In genomic region chr2:229910147-229910831, GRCh38 we compare ENCODE assay signal across 1 cellular context.
TF ChIP-seq lines count a peak whose summit lies in the region.

No MANE protein-coding gene starts in this region.

TF ChIP-seq in K562, 482 proteins besides CTCF, POLR2A, EP300 and RAD21 (continued from another document):
- TF ChIP-seq SIN3A (IDR thresholded peaks at IDR 0.05; ENCODE audit: borderline replicate concordance in 2 of 2, control insufficient read depth in 1 of 2, low read depth in 2 of 2, low read length in 2 of 2), result no peak
- TF ChIP-seq, protein P1, sequence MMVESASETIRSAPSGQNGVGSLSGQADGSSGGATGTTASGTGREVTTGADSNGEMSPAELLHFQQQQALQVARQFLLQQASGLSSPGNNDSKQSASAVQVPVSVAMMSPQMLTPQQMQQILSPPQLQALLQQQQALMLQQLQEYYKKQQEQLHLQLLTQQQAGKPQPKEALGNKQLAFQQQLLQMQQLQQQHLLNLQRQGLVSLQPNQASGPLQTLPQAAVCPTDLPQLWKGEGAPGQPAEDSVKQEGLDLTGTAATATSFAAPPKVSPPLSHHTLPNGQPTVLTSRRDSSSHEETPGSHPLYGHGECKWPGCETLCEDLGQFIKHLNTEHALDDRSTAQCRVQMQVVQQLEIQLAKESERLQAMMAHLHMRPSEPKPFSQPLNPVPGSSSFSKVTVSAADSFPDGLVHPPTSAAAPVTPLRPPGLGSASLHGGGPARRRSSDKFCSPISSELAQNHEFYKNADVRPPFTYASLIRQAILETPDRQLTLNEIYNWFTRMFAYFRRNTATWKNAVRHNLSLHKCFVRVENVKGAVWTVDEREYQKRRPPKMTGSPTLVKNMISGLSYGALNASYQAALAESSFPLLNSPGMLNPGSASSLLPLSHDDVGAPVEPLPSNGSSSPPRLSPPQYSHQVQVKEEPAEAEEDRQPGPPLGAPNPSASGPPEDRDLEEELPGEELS (CRISPR knock-in tag; IDR thresholded peaks at IDR 0.05; ENCODE audit: borderline replicate concordance), result no peak
- TF ChIP-seq IRF9 (tag; IDR thresholded peaks at IDR 0.05), result no peak
- no peak for TF ChIP-seq ZNF23 (CRISPR knock-in tag; IDR thresholded peaks at IDR 0.05)
- TF ChIP-seq, protein P2, sequence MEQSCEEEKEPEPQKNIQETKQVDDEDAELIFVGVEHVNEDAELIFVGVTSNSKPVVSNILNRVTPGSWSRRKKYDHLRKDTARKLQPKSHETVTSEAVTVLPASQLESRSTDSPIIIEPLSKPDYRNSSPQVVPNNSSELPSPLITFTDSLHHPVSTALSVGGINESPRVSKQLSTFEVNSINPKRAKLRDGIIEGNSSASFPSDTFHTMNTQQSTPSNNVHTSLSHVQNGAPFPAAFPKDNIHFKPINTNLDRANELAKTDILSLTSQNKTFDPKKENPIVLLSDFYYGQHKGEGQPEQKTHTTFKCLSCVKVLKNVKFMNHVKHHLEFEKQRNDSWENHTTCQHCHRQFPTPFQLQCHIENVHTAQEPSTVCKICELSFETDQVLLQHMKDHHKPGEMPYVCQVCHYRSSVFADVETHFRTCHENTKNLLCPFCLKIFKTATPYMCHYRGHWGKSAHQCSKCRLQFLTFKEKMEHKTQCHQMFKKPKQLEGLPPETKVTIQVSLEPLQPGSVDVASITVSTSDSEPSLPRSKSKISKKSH (CRISPR knock-in tag; IDR thresholded peaks at IDR 0.05), result no peak
- no peak for TF ChIP-seq PCBP1 (IDR thresholded peaks at IDR 0.05; ENCODE audit: low read depth, low read length, poor library complexity, severe bottlenecking)
- TF ChIP-seq, protein P3, sequence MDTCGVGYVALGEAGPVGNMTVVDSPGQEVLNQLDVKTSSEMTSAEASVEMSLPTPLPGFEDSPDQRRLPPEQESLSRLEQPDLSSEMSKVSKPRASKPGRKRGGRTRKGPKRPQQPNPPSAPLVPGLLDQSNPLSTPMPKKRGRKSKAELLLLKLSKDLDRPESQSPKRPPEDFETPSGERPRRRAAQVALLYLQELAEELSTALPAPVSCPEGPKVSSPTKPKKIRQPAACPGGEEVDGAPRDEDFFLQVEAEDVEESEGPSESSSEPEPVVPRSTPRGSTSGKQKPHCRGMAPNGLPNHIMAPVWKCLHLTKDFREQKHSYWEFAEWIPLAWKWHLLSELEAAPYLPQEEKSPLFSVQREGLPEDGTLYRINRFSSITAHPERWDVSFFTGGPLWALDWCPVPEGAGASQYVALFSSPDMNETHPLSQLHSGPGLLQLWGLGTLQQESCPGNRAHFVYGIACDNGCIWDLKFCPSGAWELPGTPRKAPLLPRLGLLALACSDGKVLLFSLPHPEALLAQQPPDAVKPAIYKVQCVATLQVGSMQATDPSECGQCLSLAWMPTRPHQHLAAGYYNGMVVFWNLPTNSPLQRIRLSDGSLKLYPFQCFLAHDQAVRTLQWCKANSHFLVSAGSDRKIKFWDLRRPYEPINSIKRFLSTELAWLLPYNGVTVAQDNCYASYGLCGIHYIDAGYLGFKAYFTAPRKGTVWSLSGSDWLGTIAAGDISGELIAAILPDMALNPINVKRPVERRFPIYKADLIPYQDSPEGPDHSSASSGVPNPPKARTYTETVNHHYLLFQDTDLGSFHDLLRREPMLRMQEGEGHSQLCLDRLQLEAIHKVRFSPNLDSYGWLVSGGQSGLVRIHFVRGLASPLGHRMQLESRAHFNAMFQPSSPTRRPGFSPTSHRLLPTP (IDR thresholded peaks at IDR 0.05; ENCODE audit: borderline replicate concordance, extremely low read depth, insufficient read length), result no peak
- no peak for TF ChIP-seq BRD4 (IDR thresholded peaks at IDR 0.05)
- no peak for TF ChIP-seq ZBTB5 (IDR thresholded peaks at IDR 0.05)
- TF ChIP-seq FOS (IDR thresholded peaks at IDR 0.05; ENCODE audit: extremely low read depth, insufficient read length), result no peak
- TF ChIP-seq, protein P4, sequence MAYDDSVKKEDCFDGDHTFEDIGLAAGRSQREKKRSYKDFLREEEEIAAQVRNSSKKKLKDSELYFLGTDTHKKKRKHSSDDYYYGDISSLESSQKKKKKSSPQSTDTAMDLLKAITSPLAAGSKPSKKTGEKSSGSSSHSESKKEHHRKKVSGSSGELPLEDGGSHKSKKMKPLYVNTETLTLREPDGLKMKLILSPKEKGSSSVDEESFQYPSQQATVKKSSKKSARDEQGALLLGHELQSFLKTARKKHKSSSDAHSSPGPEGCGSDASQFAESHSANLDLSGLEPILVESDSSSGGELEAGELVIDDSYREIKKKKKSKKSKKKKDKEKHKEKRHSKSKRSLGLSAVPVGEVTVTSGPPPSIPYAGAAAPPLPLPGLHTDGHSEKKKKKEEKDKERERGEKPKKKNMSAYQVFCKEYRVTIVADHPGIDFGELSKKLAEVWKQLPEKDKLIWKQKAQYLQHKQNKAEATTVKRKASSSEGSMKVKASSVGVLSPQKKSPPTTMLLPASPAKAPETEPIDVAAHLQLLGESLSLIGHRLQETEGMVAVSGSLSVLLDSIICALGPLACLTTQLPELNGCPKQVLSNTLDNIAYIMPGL (CRISPR knock-in tag; IDR thresholded peaks at IDR 0.05), result no peak
- no peak for TF ChIP-seq SREBF2 (CRISPR knock-in tag; IDR thresholded peaks at IDR 0.05)
